28 cellular contexts compared by ENCODE assay signal in genomic region chr11:134957540-134958335, GRCh38.
DNase-seq lines count a peak whose midpoint lies in the region; ATAC-seq, FAIRE-seq and TF ChIP-seq lines count a peak whose summit lies in the region.
"Had no signal": no experiment of that assay in that cellular context is flagged by ENCODE, and none has a peak within 500 bp of the region (broad histone marks: within the 10 kb centered on the region; RNA-seq: fewer than 3 reads in every experiment).

No MANE protein-coding gene starts in this region.

- intact Hi-C loops in upper lobe of right lung (cut with DNase I): no loop called here

- H3K36me3 ChIP-seq in trophoblast cell (ENCODE audit: control insufficient read depth in 1 of 2, insufficient read depth in 2 of 2, low read length in 2 of 2) (no peaks in the 10 kb centered on the region), upper lobe of right lung (no peaks in the 10 kb centered on the region)

- DNase-seq in NCI-H524 treated with DMSO at 0.1 percent for 48 hours (lab: John Stamatoyannopoulos, UW) (peak; percentile 50), left kidney (ENCODE audit: low read depth, low spot score) (peak; percentile 63), trophoblast cell (no peak), upper lobe of right lung (no peak), frontal cortex (ENCODE audit: low spot score in 2 of 2) (no peak), OCI-M2 (lab: John Stamatoyannopoulos, UW; ENCODE audit: unreplicated experiment) (no peak)
- DNase-seq: CD8-positive, alpha-beta T cell; DMS 273 treated with DMSO at 0.1 percent for 48 hours; DMS79; EL; GDM1; NCI-H1048; NCI-H1436; NCI-H187; NCI-H2081 treated with DMSO at 0.1 percent for 48 hours; NCI-H2171 treated with DMSO at 0.1 percent for 48 hours; NCI-H345; NCI-H510A treated with DMSO at 0.1 percent for 48 hours; NCI-H774; RPMI8226; SHP77 had no signal

- no peaks in the 10 kb centered on the region for H3K27me3 ChIP-seq in trophoblast cell (ENCODE audit: insufficient read depth, low read length)
- no peaks in the 10 kb centered on the region for H3K27me3 ChIP-seq in upper lobe of right lung

- H3K18ac ChIP-seq in trophoblast cell (ENCODE audit: low read length): no peak overlapping the region

- no peak overlapping the region for H4K12ac ChIP-seq in trophoblast cell (ENCODE audit: low read depth, low read length)

- H3K14ac ChIP-seq in trophoblast cell (ENCODE audit: low read length): no peak overlapping the region

- FAIRE-seq in frontal cortex (lab: Jason Lieb, UNC): no peak
- FAIRE-seq: A549, GM12878, GM19239 had no signal

- H3K23ac ChIP-seq in trophoblast cell (ENCODE audit: low read length): no peak overlapping the region

- H3K9me3 ChIP-seq in trophoblast cell (ENCODE audit: insufficient read depth, low read depth, low read length) (peaks cover 1% of the 10 kb centered on the region), upper lobe of right lung (no peaks in the 10 kb centered on the region)
- H3K9me3 ChIP-seq: A549 had no signal

- no peaks in the 10 kb centered on the region for H3K79me2 ChIP-seq in trophoblast cell (ENCODE audit: control insufficient read depth, insufficient read depth, low read length, poor library complexity)

- H4K8ac ChIP-seq in trophoblast cell (ENCODE audit: low read depth, low read length): no peak overlapping the region

- no peak overlapping the region for H3K4me2 ChIP-seq in trophoblast cell (ENCODE audit: low read length)
- H3K4me2 ChIP-seq: A549 had no signal

- no peak overlapping the region for H3K4ac ChIP-seq in trophoblast cell (ENCODE audit: low read depth, low read length)

- H2BK12ac ChIP-seq in trophoblast cell (ENCODE audit: low read length): no peak overlapping the region

- no peak overlapping the region for H2AFZ ChIP-seq in trophoblast cell (ENCODE audit: insufficient read depth, low read length, poor library complexity)

- H3K4me3 ChIP-seq in trophoblast cell (ENCODE audit: low read depth, low read length) (peak overlapping the region; percentile 13), upper lobe of right lung (no peak overlapping the region)
- H3K4me3 ChIP-seq: A549, GM12878 had no signal

- WGBS in trophoblast cell (ENCODE audit: extremely low coverage, insufficient coverage, insufficient read length): no CpG with 5 or more reads among the region's 17 CpGs

- H4K91ac ChIP-seq in trophoblast cell (ENCODE audit: low read depth, low read length): no peak overlapping the region

- no peak overlapping the region for H2BK5ac ChIP-seq in trophoblast cell (ENCODE audit: low read depth, low read length, poor library complexity)

- no peak overlapping the region for H2BK120ac ChIP-seq in trophoblast cell (ENCODE audit: insufficient read depth, low read length, poor library complexity)

- H2AK5ac ChIP-seq in trophoblast cell (ENCODE audit: low read length): no peak overlapping the region

- no peak for TF ChIP-seq CTCF in upper lobe of right lung (IDR thresholded peaks at IDR 0.05)

- H3K27ac ChIP-seq in trophoblast cell (ENCODE audit: low read depth, low read length) (no peak overlapping the region), upper lobe of right lung (no peak overlapping the region)
- H3K27ac ChIP-seq: A549, C4-2B, HL-60 had no signal

- H3K79me1 ChIP-seq in trophoblast cell (ENCODE audit: low read length): no peaks in the 10 kb centered on the region

- H3K4me1 ChIP-seq in trophoblast cell (ENCODE audit: control insufficient read depth in 1 of 2, insufficient read depth in 2 of 2, low read length in 2 of 2): no peaks in the 10 kb centered on the region
- no peaks in the 10 kb centered on the region for H3K4me1 ChIP-seq in upper lobe of right lung
- H3K4me1 ChIP-seq: A549 had no signal

- ATAC-seq in upper lobe of right lung (peak; percentile 16), GM18858 (IDR thresholded peaks at IDR 0.05; ENCODE audit: unreplicated experiment) (no peak)
- ATAC-seq: A549; CD8-positive, alpha-beta T cell; GM12878; HCT116 had no signal

- no peak overlapping the region for H3K9ac ChIP-seq in trophoblast cell (ENCODE audit: low read length)

Comparison
In these comparisons a context has a peak if more than half of its experiments do, and no peak if none do; other contexts are left out.
1. DNase-seq: peak in NCI-H524 treated with DMSO at 0.1 percent for 48 hours (single experiment) and left kidney (single experiment); none in trophoblast cell (0 of 2), upper lobe of right lung (single experiment), frontal cortex (0 of 2) and OCI-M2 (single experiment).